Comparison of ENCODE assay signal across 1 cellular context in the genomic region with DNA sequence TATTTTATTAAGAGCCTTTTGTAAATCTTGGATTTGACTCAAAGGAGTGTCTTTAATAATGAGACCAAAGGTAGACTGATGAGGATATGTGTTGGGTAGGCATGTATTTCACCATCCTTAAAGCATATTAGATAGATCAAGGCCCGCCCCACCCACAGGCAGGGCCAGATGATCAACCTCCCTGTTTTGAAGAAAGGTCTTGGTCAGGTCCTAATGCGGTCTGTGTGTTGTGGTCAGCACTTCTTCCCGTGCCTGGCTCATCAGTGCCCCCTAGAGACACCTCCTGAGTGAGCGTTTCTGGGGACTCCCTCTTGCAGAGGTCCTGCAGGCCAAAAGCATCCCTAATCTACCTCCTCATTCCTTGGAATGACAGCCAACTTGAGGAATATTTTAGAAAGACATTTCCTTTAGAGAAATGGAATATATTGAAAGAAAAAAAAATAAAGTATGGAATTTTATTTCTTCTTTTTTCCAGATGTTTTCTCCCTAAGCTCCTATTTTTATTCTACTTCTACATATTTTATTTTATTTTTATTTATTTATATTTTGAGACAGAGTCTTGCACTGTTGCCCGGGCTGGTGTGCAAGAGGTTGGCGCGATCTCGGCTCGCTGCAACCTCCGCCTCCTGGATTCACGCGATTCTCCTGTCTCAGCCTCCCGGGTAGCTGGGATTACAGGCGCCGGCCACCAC.
TF ChIP-seq lines count a peak whose summit lies in the region.

No MANE protein-coding gene starts in this region.

TF ChIP-seq in HepG2, 621 proteins besides CTCF, POLR2A, EP300 and RAD21 (continued from another document and continues in another):
- TF ChIP-seq ETS1 (CRISPR knock-in tag; IDR thresholded peaks at IDR 0.05) (no peak), ZNF143 (CRISPR knock-in tag; IDR thresholded peaks at IDR 0.05) (no peak), DMAP1 (CRISPR knock-in tag; IDR thresholded peaks at IDR 0.05) (no peak), ZFP36 (IDR thresholded peaks at IDR 0.05; ENCODE audit: borderline replicate concordance, low read depth, low read length, partially characterized antibody) (no peak), ZNF75D (CRISPR knock-in tag; IDR thresholded peaks at IDR 0.05; ENCODE audit: borderline replicate concordance) (no peak), MXD4 (CRISPR knock-in tag; IDR thresholded peaks at IDR 0.05) (no peak), ZNF784 (CRISPR knock-in tag; IDR thresholded peaks at IDR 0.05; ENCODE audit: borderline replicate concordance) (0 out of 2 replicates have a peak, but pooled peaks have one; percentile 33), ZNF543 (CRISPR knock-in tag; IDR thresholded peaks at IDR 0.05) (no peak), ZNF552 (CRISPR knock-in tag; IDR thresholded peaks at IDR 0.05; ENCODE audit: borderline replicate concordance) (no peak), UBTF (CRISPR knock-in tag; IDR thresholded peaks at IDR 0.05) (no peak), NR2F2 (IDR thresholded peaks at IDR 0.05; ENCODE audit: borderline replicate concordance, low read depth) (no peak), ZZZ3 (CRISPR knock-in tag; IDR thresholded peaks at IDR 0.05; ENCODE audit: borderline replicate concordance) (no peak), TBX2 (CRISPR knock-in tag; IDR thresholded peaks at IDR 0.05; ENCODE audit: borderline replicate concordance) (no peak), ZNF3 (CRISPR knock-in tag; IDR thresholded peaks at IDR 0.05) (no peak), ATF7-NPFF (CRISPR knock-in tag; IDR thresholded peaks at IDR 0.05; ENCODE audit: low read depth) (no peak), YY1 (IDR thresholded peaks at IDR 0.05; ENCODE audit: insufficient read depth, insufficient replicate concordance, low read depth, low read length) (no peak), ZNF678 (CRISPR knock-in tag; IDR thresholded peaks at IDR 0.05) (no peak), KLF15 (CRISPR knock-in tag; IDR thresholded peaks at IDR 0.05; ENCODE audit: borderline replicate concordance) (no peak), ZNF709 (CRISPR knock-in tag; IDR thresholded peaks at IDR 0.05) (no peak), MEIS2 (CRISPR knock-in tag; IDR thresholded peaks at IDR 0.05) (no peak), ZSCAN25 (CRISPR knock-in tag; IDR thresholded peaks at IDR 0.05) (no peak), PHF8 (CRISPR knock-in tag; IDR thresholded peaks at IDR 0.05) (no peak), NFRKB (IDR thresholded peaks at IDR 0.05) (no peak), HNF1B (CRISPR knock-in tag; IDR thresholded peaks at IDR 0.05) (peak; percentile 43; the same call in 1 of the 2 replicates), TEAD2 (CRISPR knock-in tag; IDR thresholded peaks at IDR 0.05) (no peak), USF2 (IDR thresholded peaks at IDR 0.05; ENCODE audit: low read depth, low read length) (no peak), USF2 (CRISPR knock-in tag; IDR thresholded peaks at IDR 0.05; ENCODE audit: borderline replicate concordance) (no peak), ZNF446 (CRISPR knock-in tag; IDR thresholded peaks at IDR 0.05) (no peak), MYC (CRISPR knock-in tag; IDR thresholded peaks at IDR 0.05; ENCODE audit: borderline replicate concordance) (no peak; the same call in 1 of the 2 replicates), CBX1 (IDR thresholded peaks at IDR 0.05; ENCODE audit: low read depth) (no peak), MED1 (CRISPR knock-in tag; IDR thresholded peaks at IDR 0.05) (peak; percentile 78), MBNL3 (CRISPR knock-in tag; conservative IDR thresholded peaks at IDR 0.05) (no peak), AKAP8 (CRISPR knock-in tag; IDR thresholded peaks at IDR 0.05) (no peak), ZNF644 (CRISPR knock-in tag; IDR thresholded peaks at IDR 0.05; ENCODE audit: low read depth) (no peak), ZFP62 (CRISPR knock-in tag; IDR thresholded peaks at IDR 0.05) (no peak)
- TF ChIP-seq, protein P1, sequence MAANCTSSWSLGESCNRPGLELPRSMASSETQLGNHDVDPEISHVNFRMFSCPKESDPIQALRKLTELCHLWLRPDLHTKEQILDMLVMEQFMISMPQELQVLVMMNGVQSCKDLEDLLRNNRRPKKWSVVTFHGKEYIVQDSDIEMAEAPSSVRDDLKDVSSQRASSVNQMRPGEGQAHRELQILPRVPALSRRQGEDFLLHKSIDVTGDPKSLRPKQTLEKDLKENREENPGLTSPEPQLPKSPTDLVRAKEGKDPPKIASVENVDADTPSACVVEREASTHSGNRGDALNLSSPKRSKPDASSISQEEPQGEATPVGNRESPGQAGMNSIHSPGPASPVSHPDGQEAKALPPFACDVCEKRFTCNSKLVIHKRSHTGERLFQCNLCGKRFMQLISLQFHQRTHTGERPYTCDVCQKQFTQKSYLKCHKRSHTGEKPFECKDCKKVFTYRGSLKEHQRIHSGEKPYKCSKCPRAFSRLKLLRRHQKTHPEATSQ (CRISPR knock-in tag; IDR thresholded peaks at IDR 0.05; ENCODE audit: borderline replicate concordance): no peak
- TF ChIP-seq, protein P2, sequence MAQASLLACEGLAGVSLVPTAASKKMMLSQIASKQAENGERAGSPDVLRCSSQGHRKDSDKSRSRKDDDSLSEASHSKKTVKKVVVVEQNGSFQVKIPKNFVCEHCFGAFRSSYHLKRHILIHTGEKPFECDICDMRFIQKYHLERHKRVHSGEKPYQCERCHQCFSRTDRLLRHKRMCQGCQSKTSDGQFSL (CRISPR knock-in tag; IDR thresholded peaks at IDR 0.05): no peak
- TF ChIP-seq, protein P3, sequence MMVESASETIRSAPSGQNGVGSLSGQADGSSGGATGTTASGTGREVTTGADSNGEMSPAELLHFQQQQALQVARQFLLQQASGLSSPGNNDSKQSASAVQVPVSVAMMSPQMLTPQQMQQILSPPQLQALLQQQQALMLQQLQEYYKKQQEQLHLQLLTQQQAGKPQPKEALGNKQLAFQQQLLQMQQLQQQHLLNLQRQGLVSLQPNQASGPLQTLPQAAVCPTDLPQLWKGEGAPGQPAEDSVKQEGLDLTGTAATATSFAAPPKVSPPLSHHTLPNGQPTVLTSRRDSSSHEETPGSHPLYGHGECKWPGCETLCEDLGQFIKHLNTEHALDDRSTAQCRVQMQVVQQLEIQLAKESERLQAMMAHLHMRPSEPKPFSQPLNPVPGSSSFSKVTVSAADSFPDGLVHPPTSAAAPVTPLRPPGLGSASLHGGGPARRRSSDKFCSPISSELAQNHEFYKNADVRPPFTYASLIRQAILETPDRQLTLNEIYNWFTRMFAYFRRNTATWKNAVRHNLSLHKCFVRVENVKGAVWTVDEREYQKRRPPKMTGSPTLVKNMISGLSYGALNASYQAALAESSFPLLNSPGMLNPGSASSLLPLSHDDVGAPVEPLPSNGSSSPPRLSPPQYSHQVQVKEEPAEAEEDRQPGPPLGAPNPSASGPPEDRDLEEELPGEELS (CRISPR knock-in tag; IDR thresholded peaks at IDR 0.05): peak; percentile 34; the same call in 1 of the 2 replicates
- TF ChIP-seq, protein P4, sequence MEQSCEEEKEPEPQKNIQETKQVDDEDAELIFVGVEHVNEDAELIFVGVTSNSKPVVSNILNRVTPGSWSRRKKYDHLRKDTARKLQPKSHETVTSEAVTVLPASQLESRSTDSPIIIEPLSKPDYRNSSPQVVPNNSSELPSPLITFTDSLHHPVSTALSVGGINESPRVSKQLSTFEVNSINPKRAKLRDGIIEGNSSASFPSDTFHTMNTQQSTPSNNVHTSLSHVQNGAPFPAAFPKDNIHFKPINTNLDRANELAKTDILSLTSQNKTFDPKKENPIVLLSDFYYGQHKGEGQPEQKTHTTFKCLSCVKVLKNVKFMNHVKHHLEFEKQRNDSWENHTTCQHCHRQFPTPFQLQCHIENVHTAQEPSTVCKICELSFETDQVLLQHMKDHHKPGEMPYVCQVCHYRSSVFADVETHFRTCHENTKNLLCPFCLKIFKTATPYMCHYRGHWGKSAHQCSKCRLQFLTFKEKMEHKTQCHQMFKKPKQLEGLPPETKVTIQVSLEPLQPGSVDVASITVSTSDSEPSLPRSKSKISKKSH (CRISPR knock-in tag; IDR thresholded peaks at IDR 0.05; ENCODE audit: borderline replicate concordance): no peak
- TF ChIP-seq, protein P5, sequence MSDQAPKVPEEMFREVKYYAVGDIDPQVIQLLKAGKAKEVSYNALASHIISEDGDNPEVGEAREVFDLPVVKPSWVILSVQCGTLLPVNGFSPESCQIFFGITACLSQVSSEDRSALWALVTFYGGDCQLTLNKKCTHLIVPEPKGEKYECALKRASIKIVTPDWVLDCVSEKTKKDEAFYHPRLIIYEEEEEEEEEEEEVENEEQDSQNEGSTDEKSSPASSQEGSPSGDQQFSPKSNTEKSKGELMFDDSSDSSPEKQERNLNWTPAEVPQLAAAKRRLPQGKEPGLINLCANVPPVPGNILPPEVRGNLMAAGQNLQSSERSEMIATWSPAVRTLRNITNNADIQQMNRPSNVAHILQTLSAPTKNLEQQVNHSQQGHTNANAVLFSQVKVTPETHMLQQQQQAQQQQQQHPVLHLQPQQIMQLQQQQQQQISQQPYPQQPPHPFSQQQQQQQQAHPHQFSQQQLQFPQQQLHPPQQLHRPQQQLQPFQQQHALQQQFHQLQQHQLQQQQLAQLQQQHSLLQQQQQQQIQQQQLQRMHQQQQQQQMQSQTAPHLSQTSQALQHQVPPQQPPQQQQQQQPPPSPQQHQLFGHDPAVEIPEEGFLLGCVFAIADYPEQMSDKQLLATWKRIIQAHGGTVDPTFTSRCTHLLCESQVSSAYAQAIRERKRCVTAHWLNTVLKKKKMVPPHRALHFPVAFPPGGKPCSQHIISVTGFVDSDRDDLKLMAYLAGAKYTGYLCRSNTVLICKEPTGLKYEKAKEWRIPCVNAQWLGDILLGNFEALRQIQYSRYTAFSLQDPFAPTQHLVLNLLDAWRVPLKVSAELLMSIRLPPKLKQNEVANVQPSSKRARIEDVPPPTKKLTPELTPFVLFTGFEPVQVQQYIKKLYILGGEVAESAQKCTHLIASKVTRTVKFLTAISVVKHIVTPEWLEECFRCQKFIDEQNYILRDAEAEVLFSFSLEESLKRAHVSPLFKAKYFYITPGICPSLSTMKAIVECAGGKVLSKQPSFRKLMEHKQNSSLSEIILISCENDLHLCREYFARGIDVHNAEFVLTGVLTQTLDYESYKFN (CRISPR knock-in tag; conservative IDR thresholded peaks at IDR 0.05): peak; percentile 37; the same call in 1 of the 2 replicates
